ENCODE assay signal across 8 cellular contexts in the genomic region with DNA sequence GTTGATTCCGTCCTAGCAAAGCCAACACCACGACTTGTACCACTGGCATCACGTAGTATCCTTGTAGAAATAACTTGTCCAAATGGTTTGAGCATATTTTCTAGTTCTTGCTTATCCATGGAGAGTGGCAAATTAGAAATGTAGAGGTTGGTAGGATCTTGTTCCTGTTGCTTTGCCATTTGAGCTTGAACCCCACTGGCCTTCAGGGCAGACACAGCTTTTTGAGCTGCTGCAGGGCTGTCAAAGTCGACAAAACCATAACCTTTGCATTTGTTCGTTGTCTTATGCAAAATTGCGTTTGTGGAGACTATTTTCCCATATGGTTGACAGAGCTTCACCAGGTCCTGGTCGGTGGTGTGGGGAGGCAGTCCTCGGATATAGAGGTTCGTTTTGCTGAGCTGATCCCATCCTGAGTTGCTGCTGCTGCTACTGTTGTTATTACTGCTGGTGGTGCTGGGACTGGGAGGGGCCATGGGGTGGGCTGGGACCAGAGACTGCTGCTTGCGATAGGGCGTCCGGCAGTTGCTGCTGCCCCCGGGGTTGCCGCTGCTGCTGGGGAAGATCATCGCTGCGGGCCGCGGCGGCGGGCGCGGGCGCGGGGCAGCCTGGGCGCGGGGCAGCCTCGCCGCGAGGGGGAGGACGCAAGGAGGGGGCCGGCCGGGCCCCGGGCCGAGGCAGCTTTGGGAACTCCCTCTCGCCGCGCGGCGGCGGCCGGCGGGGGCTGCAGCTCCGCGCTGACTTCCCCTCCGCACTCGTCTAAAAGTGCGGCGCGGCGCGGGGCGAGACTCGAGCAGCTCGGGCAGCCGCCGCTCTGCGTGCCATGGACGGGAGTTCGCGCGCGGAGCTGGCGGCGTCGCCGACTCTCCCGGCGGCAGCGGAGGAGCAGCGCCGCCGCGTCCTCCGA. TPM values are rescaled to one million over a fixed set of nuclear protein-coding genes. Genes with fewer than 3 reads are reported as not detected.
DNase-seq lines count a peak whose midpoint lies in the region; ATAC-seq and TF ChIP-seq lines count a peak whose summit lies in the region.
"Not testable (repeated sequence)": the region's sequence is repeated elsewhere in the genome, so short reads cannot be mapped to it uniquely, and the experiment has no call there.

No MANE protein-coding gene starts in this region.

- H3K36me3 Mint-ChIP-seq in stimulated activated effector memory CD8-positive, alpha-beta T cell treated with anti-CD3 and anti-CD28 coated beads, Interleukin-12 subunit alpha, Interleukin-12 subunit beta, amount 100 ng/mL, for 72 hours: not testable (repeated sequence)

- H3K4me1 ChIP-seq in fibroblast of lung (ENCODE audit: control insufficient read depth, extremely low read depth, insufficient read depth, low read length); mucosa of descending colon (ENCODE audit: low read depth): not testable (repeated sequence)

- not testable (repeated sequence) for H3K9me3 ChIP-seq in fibroblast of lung (ENCODE audit: control insufficient read depth, insufficient read depth, low read depth, low read length); mucosa of descending colon

- not testable (repeated sequence) for H4K20me1 ChIP-seq in fibroblast of lung (ENCODE audit: control insufficient read depth, extremely low read depth, insufficient read depth, low read length)

- intact Hi-C loops in mucosa of descending colon (cut with DNase I, micrococcal nuclease): not testable (repeated sequence)

- not testable (repeated sequence) for H3K4me1 Mint-ChIP-seq in stimulated activated effector memory CD8-positive, alpha-beta T cell treated with anti-CD3 and anti-CD28 coated beads, Interleukin-12 subunit alpha, Interleukin-12 subunit beta, amount 100 ng/mL, for 72 hours

- DNase-seq in DMS114 treated with DMSO at 0.1 percent for 48 hours (lab: John Stamatoyannopoulos, UW; ENCODE audit: unreplicated experiment): peak; percentile 53
- peak; percentile 2 for DNase-seq in HT1080 (ENCODE audit: low read depth)
- DNase-seq in RWPE1 (ENCODE audit: low spot score): peak; percentile 46
- peak; percentile 75 for DNase-seq in activated effector memory CD4-positive, alpha-beta T cell treated with anti-CD3 and anti-CD28 coated beads, Interleukin-2, amount 50 U/mL, for 16 hours
- peak; percentile 55 to 58 for DNase-seq in fibroblast of lung (ENCODE audit: low read depth in 2 of 2)
- peak; percentile 46 to 74 (median 66) for DNase-seq in mucosa of descending colon
- DNase-seq in stimulated activated effector memory CD8-positive, alpha-beta T cell treated with anti-CD3 and anti-CD28 coated beads, Interleukin-12 subunit alpha, Interleukin-12 subunit beta, amount 100 ng/mL, for 72 hours (ENCODE audit: low spot score in 2 of 2): not testable (repeated sequence)

- H3K27me3 ChIP-seq in fibroblast of lung (ENCODE audit: control insufficient read depth, insufficient read depth, low read length): not testable (repeated sequence)

- peak overlapping the region; percentile 24 to 77 (median 50) for H3K4me3 ChIP-seq in fibroblast of lung (replicated peaks in 1 of 4; ENCODE audit: control extremely low read depth in 1 of 4, insufficient read depth in 1 of 4, low read depth in 3 of 4, low read length in 4 of 4)
- H3K4me3 ChIP-seq in mucosa of descending colon: peak overlapping the region; percentile 19

- H3K27ac ChIP-seq in RWPE1; fibroblast of lung (ENCODE audit: insufficient read depth, low read length): not testable (repeated sequence)

- H3K79me2 ChIP-seq in fibroblast of lung (ENCODE audit: control insufficient read depth, insufficient read depth, low read length): not testable (repeated sequence)

- peak overlapping the region; percentile 6 for H2AFZ ChIP-seq in fibroblast of lung (ENCODE audit: low read length)

- POLR2A ChIA-PET in RWPE1 (lab: Yijun Ruan, JAX; ENCODE audit: low non-redundant PET): not testable (repeated sequence)

- H3K36me3 ChIP-seq in fibroblast of lung (ENCODE audit: control insufficient read depth, insufficient read depth, low read length); mucosa of descending colon (ENCODE audit: low read depth): not testable (repeated sequence)

- TF ChIP-seq CTCF in RWPE1 (conservative IDR thresholded peaks at IDR 0.05; ENCODE audit: low read depth); fibroblast of lung (conservative IDR thresholded peaks at IDR 0.05 in 1 of 2, IDR thresholded peaks at IDR 0.05 in 1 of 2; ENCODE audit: low read depth in 1 of 2, low read length in 2 of 2); mucosa of descending colon (IDR thresholded peaks at IDR 0.05): not testable (repeated sequence)

- peak overlapping the region; percentile 76 for H3K4me2 ChIP-seq in fibroblast of lung (ENCODE audit: extremely low read depth, insufficient read depth, low read length)

- H3K27ac Mint-ChIP-seq in stimulated activated effector memory CD8-positive, alpha-beta T cell treated with anti-CD3 and anti-CD28 coated beads, Interleukin-12 subunit alpha, Interleukin-12 subunit beta, amount 100 ng/mL, for 72 hours: not testable (repeated sequence)

- CTCF ChIA-PET in RWPE1 (lab: Yijun Ruan, JAX): interaction anchor here (0.6 to 1.2 kb wide), 5 partner anchors 12 to 446 kb away, joined by 3 read pairs; no protein-coding TSS in a partner anchor

- H3K4me3 Mint-ChIP-seq in stimulated activated effector memory CD8-positive, alpha-beta T cell treated with anti-CD3 and anti-CD28 coated beads, Interleukin-12 subunit alpha, Interleukin-12 subunit beta, amount 100 ng/mL, for 72 hours: peak overlapping the region; percentile 47

- ATAC-seq in GM21528 (IDR thresholded peaks at IDR 0.05; ENCODE audit: low FRiP score, unreplicated experiment): peak; percentile 47
- peak; percentile 81 for ATAC-seq in mucosa of descending colon
- ATAC-seq in stimulated activated effector memory CD8-positive, alpha-beta T cell treated with anti-CD3 and anti-CD28 coated beads, Interleukin-12 subunit alpha, Interleukin-12 subunit beta, amount 100 ng/mL, for 72 hours: peak; percentile 71

- not testable (repeated sequence) for H3K9me3 Mint-ChIP-seq in stimulated activated effector memory CD8-positive, alpha-beta T cell treated with anti-CD3 and anti-CD28 coated beads, Interleukin-12 subunit alpha, Interleukin-12 subunit beta, amount 100 ng/mL, for 72 hours

- H3K9ac ChIP-seq in fibroblast of lung (ENCODE audit: insufficient read depth, low read length): peak overlapping the region; percentile 14

RNA-seq across cellular contexts. Expression of gene IRAK3, which starts 46.0 kb away (rescaled TPM):
- total RNA-seq in HT1080 (2014; rRNA removed; shearing (Covaris generic)): 0.03 TPM in 1 of 2 replicates, not detected in the other
- polyA plus RNA-seq in HT1080 (2015; cell fraction: cytosol; rRNA removed): 0.02 TPM in 1 of 2 replicates, not detected in the other
- polyA plus RNA-seq in HT1080 (2015; cell fraction: nucleus; rRNA removed): 0.05 TPM in 1 of 2 replicates, not detected in the other
- total RNA-seq in fibroblast of lung (7.4 and 11.1 TPM in 2 replicates), mucosa of descending colon (10 to 100 TPM in 1 of 3 donors, 1 to 10 TPM in 2; 2.7 to 11.1 (median 7.0) TPM)
- 3.2 and 4.5 TPM in 2 replicates for polyA plus RNA-seq in fibroblast of lung
- 1.1 and 2.4 TPM in 2 replicates for polyA plus RNA-seq in fibroblast of lung (2012)
- polyA minus RNA-seq in fibroblast of lung (ENCODE audit: low replicate concordance): 1.3 and 3.9 TPM in 2 replicates
